23 cellular contexts compared by ENCODE assay signal in genomic region chr18:1053654-1054315, GRCh38.
"Had no signal": no experiment of that assay in that cellular context is flagged by ENCODE, and none has a peak within 500 bp of the region (broad histone marks: within the 10 kb centered on the region; RNA-seq: fewer than 3 reads in every experiment).

No MANE protein-coding gene starts in this region.

- H2AFZ ChIP-seq: parathyroid adenoma had no signal

- DNase-seq: dermis blood vessel endothelial cell; effector CD4-positive, alpha-beta T cell; endodermal cell; erythroblast; foreskin keratinocyte; immature natural killer cell; left cardiac atrium; left ventricle myocardium superior; mesendoderm; naive B cell; retina; right lobe of liver; stimulated activated CD4-positive, alpha-beta T cell treated with anti-CD3 and anti-CD28 coated beads, Interleukin-4, amount 100 ng/mL, for 1 hour; stimulated activated CD8-positive, alpha-beta memory T cell treated with anti-CD3 and anti-CD28 coated beads, Interleukin-4, amount 100 ng/mL, for 48 hours; stimulated activated naive CD8-positive, alpha-beta T cell treated with anti-CD3 and anti-CD28 coated beads, Interleukin-15, Interleukin-2, amounts not matched to agents 100 U/mL and 50 U/mL, for 24 hours had no signal

- H3K4me1 ChIP-seq: foreskin keratinocyte, parathyroid adenoma, prostate gland, right lobe of liver, suprapubic skin, thyroid gland had no signal

- H3K27ac Mint-ChIP-seq: endodermal cell; immature natural killer cell; naive B cell; stimulated activated effector memory CD8-positive, alpha-beta T cell treated with anti-CD3 and anti-CD28 coated beads, Interleukin-12 subunit alpha, Interleukin-12 subunit beta, amount 100 ng/mL, for 72 hours; type B pancreatic cell had no signal

- H3K4me3 Mint-ChIP-seq: endodermal cell; immature natural killer cell; naive B cell; nephron; stimulated activated effector memory CD8-positive, alpha-beta T cell treated with anti-CD3 and anti-CD28 coated beads, Interleukin-12 subunit alpha, Interleukin-12 subunit beta, amount 100 ng/mL, for 72 hours; type B pancreatic cell had no signal

- H3K27ac ChIP-seq: foreskin keratinocyte, parathyroid adenoma, prostate gland, right lobe of liver, suprapubic skin, thyroid gland had no signal

- H3K79me2 ChIP-seq: parathyroid adenoma had no signal

- H3K4me1 Mint-ChIP-seq: endodermal cell; immature natural killer cell; naive B cell; nephron; stimulated activated effector memory CD8-positive, alpha-beta T cell treated with anti-CD3 and anti-CD28 coated beads, Interleukin-12 subunit alpha, Interleukin-12 subunit beta, amount 100 ng/mL, for 72 hours had no signal

- H3K4me3 ChIP-seq: lung, prostate gland, right lobe of liver, suprapubic skin, thyroid gland had no signal

- H3K27me3 ChIP-seq: foreskin keratinocyte, right lobe of liver, suprapubic skin, thyroid gland had no signal

- ATAC-seq: foreskin keratinocyte; left cardiac atrium; left ventricle myocardium superior; right lobe of liver; stimulated activated effector memory CD8-positive, alpha-beta T cell treated with anti-CD3 and anti-CD28 coated beads, Interleukin-12 subunit alpha, Interleukin-12 subunit beta, amount 100 ng/mL, for 72 hours; stimulated activated naive CD8-positive, alpha-beta T cell treated with anti-CD3 and anti-CD28 coated beads, Interleukin-15, Interleukin-2, amounts not matched to agents 100 U/mL and 50 U/mL, for 24 hours had no signal

- H3K27me3 Mint-ChIP-seq: naive B cell, type B pancreatic cell had no signal

- H3K36me3 ChIP-seq: prostate gland, right lobe of liver, suprapubic skin, thyroid gland had no signal

- H3K36me3 Mint-ChIP-seq: immature natural killer cell; naive B cell; stimulated activated effector memory CD8-positive, alpha-beta T cell treated with anti-CD3 and anti-CD28 coated beads, Interleukin-12 subunit alpha, Interleukin-12 subunit beta, amount 100 ng/mL, for 72 hours; type B pancreatic cell had no signal

- H3K9me3 Mint-ChIP-seq: type B pancreatic cell had no signal
